12 cellular contexts compared by ENCODE assay signal in genomic region chr2:234960091-234961088, GRCh38. TPM values are rescaled to one million over a fixed set of nuclear protein-coding genes. Genes with fewer than 3 reads are reported as not detected.
A peak's percentile ranks its signal among the peaks of the same experiment; 100 is the strongest.
DNase-seq lines count a peak whose midpoint lies in the region; TF ChIP-seq lines count a peak whose summit lies in the region.
"Had no signal": no experiment of that assay in that cellular context is flagged by ENCODE, and none has a peak within 500 bp of the region (broad histone marks: within the 10 kb centered on the region; RNA-seq: fewer than 3 reads in every experiment).

No MANE protein-coding gene starts in this region.

- H3K27ac ChIP-seq in uterus = no peak overlapping the region
- H3K27ac ChIP-seq: VCaP had no signal

- DNase-seq in AG10803 (ENCODE audit: low read depth) (peak; percentile 77), NCI-H146 (lab: John Stamatoyannopoulos, UW) (peak; percentile 54), dermis microvascular lymphatic vessel endothelial cell (ENCODE audit: low read depth in 2 of 2) (peak; percentile 82 to 91), mesenteric fat pad (ENCODE audit: low spot score) (peak; percentile 22), GM10266 (ENCODE audit: extremely low spot score) (no peak), GOT3 (lab: John Stamatoyannopoulos, UW) (no peak), HT-29 (ENCODE audit: low spot score) (no peak), uterus (no peak)
- DNase-seq: CD4-positive, CD25-positive, alpha-beta regulatory T cell; retina had no signal

- TF ChIP-seq CTCF in AG10803 (conservative IDR thresholded peaks at IDR 0.05; ENCODE audit: low read length) (no peak), GM10266 (IDR thresholded peaks at IDR 0.05; ENCODE audit: control insufficient read depth, insufficient read depth, low read depth, missing control alignments) (no peak), uterus (IDR thresholded peaks at IDR 0.05) (no peak)

- no peak for TF ChIP-seq POLR2A in uterus (IDR thresholded peaks at IDR 0.05)

- H3K36me3 ChIP-seq in uterus = no peaks in the 10 kb centered on the region

- no peaks in the 10 kb centered on the region for H3K9me3 ChIP-seq in uterus

- H3K4me3 ChIP-seq in AG10803 (ENCODE audit: low read length) (no peak overlapping the region), uterus (no peak overlapping the region)

- peaks cover 3 to 7% of the 10 kb centered on the region in 2 donors for H3K4me1 ChIP-seq in uterus

- H3K27me3 ChIP-seq in uterus = no peaks in the 10 kb centered on the region

- intact Hi-C loops in uterus (cut with DNase I; ENCODE audit: low total_unique reads) = no loop called here

RNA-seq across cellular contexts. Expression of gene SH3BP4, which starts 8.6 kb away (rescaled TPM):
- total RNA-seq in dermis microvascular lymphatic vessel endothelial cell (16.0 and 21.7 TPM in 2 replicates), mesenteric fat pad (20.5 TPM), uterus (10 to 100 TPM; 13.5 to 28.4 (median 20.1) TPM)
- total RNA-seq in HT-29 (2014; rRNA removed; shearing (Covaris generic)) = 42.9 and 44.5 TPM in 2 replicates
- total RNA-seq: activated T-helper 17 cell treated with anti-CD3 and anti-CD28 coated beads, Interleukin-2, amount 50 U/mL, for 72 hours had no signal

Comparison
In these comparisons a context has a peak if more than half of its experiments do, and no peak if none do; other contexts are left out.
1. DNase-seq: peak in AG10803 (single experiment), NCI-H146 (single experiment), dermis microvascular lymphatic vessel endothelial cell (2 of 2) and mesenteric fat pad (single experiment); none in GM10266 (single experiment), GOT3 (single experiment), HT-29 (single experiment) and uterus (0 of 2).